Comparison of ENCODE assay signal across 8 cellular contexts in the genomic region with DNA sequence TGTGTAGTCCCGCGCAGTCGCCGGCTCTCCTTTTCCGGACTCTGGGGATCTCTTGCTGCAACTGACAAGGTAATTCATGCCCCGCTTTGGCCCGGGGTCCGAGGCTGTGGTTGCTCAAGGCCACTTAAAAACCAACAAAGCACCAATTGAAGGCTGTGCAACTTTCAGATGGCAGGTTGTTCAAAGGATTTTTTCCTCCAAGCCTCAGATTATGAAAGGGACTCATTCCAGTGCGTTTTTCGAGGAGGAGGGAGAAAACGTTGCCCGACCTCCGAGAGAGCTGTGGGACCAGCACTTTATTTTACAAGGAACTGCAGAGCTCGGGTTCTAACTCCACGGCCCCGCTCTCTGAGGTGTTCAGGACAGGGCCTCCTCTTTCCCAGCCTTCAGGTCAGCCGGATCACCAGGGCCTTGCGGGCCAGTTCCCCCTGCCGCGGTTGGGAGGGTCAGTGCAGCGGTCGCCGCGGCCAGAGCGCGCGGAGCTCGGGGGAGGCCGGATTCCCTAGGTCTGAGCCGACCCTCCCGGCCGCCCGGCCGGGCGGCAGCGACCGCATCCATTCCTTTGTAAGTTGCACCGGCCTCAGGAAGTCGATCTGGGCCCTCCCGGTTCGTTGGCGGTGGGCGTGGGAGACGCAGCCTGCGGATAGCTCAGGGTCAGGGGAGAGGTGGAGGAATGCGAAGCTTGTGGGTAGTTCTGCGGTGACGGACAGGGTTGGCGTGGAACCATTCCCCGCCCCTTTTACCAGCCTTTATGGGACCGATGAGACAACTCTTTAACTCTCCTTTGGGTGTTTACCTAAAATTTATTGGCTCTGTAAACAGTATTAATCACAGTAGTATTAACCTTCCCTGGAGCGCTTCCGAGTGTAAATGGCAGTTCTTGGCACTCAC. TPM values are rescaled to one million over a fixed set of nuclear protein-coding genes. Genes with fewer than 3 reads are reported as not detected.
DNase-seq lines count a peak whose midpoint lies in the region; ATAC-seq, FAIRE-seq and TF ChIP-seq lines count a peak whose summit lies in the region.

No MANE protein-coding gene starts in this region.

- H3K9me3 Mint-ChIP-seq in activated naive CD8-positive, alpha-beta T cell treated with anti-CD3 and anti-CD28 coated beads, Interleukin-2, amount 10 ng/mL, durations not matched to agents 7 days and 5 days: no peaks in the 10 kb centered on the region
- no peaks in the 10 kb centered on the region for H3K9me3 Mint-ChIP-seq in osteocyte (ENCODE audit: unreplicated experiment)

- POLR2A ChIA-PET in activated naive CD8-positive, alpha-beta T cell treated with anti-CD3 and anti-CD28 coated beads, Interleukin-2, amount 10 ng/mL, durations not matched to agents 7 days and 5 days (lab: Charles Lee): interaction anchor here (0.9 to 1.8 kb wide), 6 partner anchors 19 to 222 kb away, joined by 4 to 11 read pairs (median 6); no protein-coding TSS in a partner anchor

- peak overlapping the region; percentile 95 for H3K4me3 Mint-ChIP-seq in activated naive CD8-positive, alpha-beta T cell treated with anti-CD3 and anti-CD28 coated beads, Interleukin-2, amount 10 ng/mL, durations not matched to agents 7 days and 5 days
- H3K4me3 Mint-ChIP-seq in osteocyte (ENCODE audit: unreplicated experiment): peak overlapping the region; percentile 97

- no peak overlapping the region for H3K27ac Mint-ChIP-seq in activated naive CD8-positive, alpha-beta T cell treated with anti-CD3 and anti-CD28 coated beads, Interleukin-2, amount 10 ng/mL, durations not matched to agents 7 days and 5 days
- H3K27ac Mint-ChIP-seq in osteocyte (ENCODE audit: unreplicated experiment): peak overlapping the region; percentile 96

- ATAC-seq in activated naive CD8-positive, alpha-beta T cell treated with anti-CD3 and anti-CD28 coated beads, Interleukin-2, amount 10 ng/mL, durations not matched to agents 7 days and 5 days (ENCODE audit: low read depth): no peak

- DNase-seq in ELF-1 (ENCODE audit: low read depth, low spot score): peak; percentile 95
- DNase-seq in LoVo (ENCODE audit: low spot score): peak; percentile 83
- DNase-seq in activated naive CD8-positive, alpha-beta T cell treated with anti-CD3 and anti-CD28 coated beads, Interleukin-2, amount 10 ng/mL, durations not matched to agents 7 days and 5 days: peak; percentile 40
- DNase-seq in cardiac septum (ENCODE audit: low spot score): peak; percentile 89
- peak; percentile 86 for DNase-seq in osteocyte (ENCODE audit: extremely low spot score, unreplicated experiment)
- DNase-seq in GM12891 (ENCODE audit: insufficient read length, low spot score): no peak
- no peak for DNase-seq in NCI-H82 treated with DMSO at 0.1 percent for 48 hours (lab: John Stamatoyannopoulos, UW; ENCODE audit: unreplicated experiment)
- no peak for DNase-seq in SK-N-DZ (ENCODE audit: low spot score)

- TF ChIP-seq CTCF in osteocyte (IDR thresholded peaks at IDR 0.05): no peak

- H3K4me1 Mint-ChIP-seq in activated naive CD8-positive, alpha-beta T cell treated with anti-CD3 and anti-CD28 coated beads, Interleukin-2, amount 10 ng/mL, durations not matched to agents 7 days and 5 days: peaks cover 31% of the 10 kb centered on the region
- H3K4me1 Mint-ChIP-seq in osteocyte (ENCODE audit: unreplicated experiment): peaks cover 32% of the 10 kb centered on the region

- peaks cover 13% of the 10 kb centered on the region for H3K36me3 Mint-ChIP-seq in activated naive CD8-positive, alpha-beta T cell treated with anti-CD3 and anti-CD28 coated beads, Interleukin-2, amount 10 ng/mL, durations not matched to agents 7 days and 5 days
- peaks cover 12% of the 10 kb centered on the region for H3K36me3 Mint-ChIP-seq in osteocyte (ENCODE audit: unreplicated experiment)

- no peak for TF ChIP-seq POLR2A in GM12891 (IDR thresholded peaks at IDR 0.05; ENCODE audit: low read depth, low read length)

- no peak for FAIRE-seq in GM12891 (lab: Jason Lieb, UNC)

- intact Hi-C loops in cardiac septum (cut with DNase I): loop anchor here (5.0 to 10.0 kb wide), 3 partner anchors 132 to 196 kb away; a partner anchor contains a TSS

- peaks cover 3% of the 10 kb centered on the region for H3K27me3 Mint-ChIP-seq in activated naive CD8-positive, alpha-beta T cell treated with anti-CD3 and anti-CD28 coated beads, Interleukin-2, amount 10 ng/mL, durations not matched to agents 7 days and 5 days
- H3K27me3 Mint-ChIP-seq in osteocyte (ENCODE audit: unreplicated experiment): no peaks in the 10 kb centered on the region

TF ChIP-seq in GM12891, 5 proteins besides CTCF, POLR2A, EP300 and RAD21:
- no peak for TF ChIP-seq POLR2AphosphoS5 (IDR thresholded peaks at IDR 0.05; ENCODE audit: low read depth, low read length)
- no peak for TF ChIP-seq POU2F2 (IDR thresholded peaks at IDR 0.05; ENCODE audit: low read depth, low read length)
- TF ChIP-seq TAF1 (IDR thresholded peaks at IDR 0.05; ENCODE audit: low read depth, low read length): no peak
- TF ChIP-seq SPI1 (IDR thresholded peaks at IDR 0.05; ENCODE audit: low read depth, low read length): no peak
- no peak for TF ChIP-seq PAX5 (IDR thresholded peaks at IDR 0.05; ENCODE audit: insufficient read depth, low read length, severe bottlenecking)

RNA-seq across cellular contexts. Expression of a gene that starts 1.6 kb away (rescaled TPM):
- 100 to 1,000 TPM; 179 to 199 TPM for total RNA-seq in activated naive CD8-positive, alpha-beta T cell treated with anti-CD3 and anti-CD28 coated beads, Interleukin-2, amount 10 ng/mL, durations not matched to agents 7 days and 5 days
- total RNA-seq in cardiac septum: 96.4 TPM
- 144 and 152 TPM in 2 replicates for total RNA-seq in osteocyte
- 12.6 TPM for polyA plus RNA-seq in GM12891 (2012; ENCODE audit: low read depth, missing spikeins)
- polyA plus RNA-seq in SK-N-DZ (2014; cell fraction: cytosol; rRNA removed): 1.1 and 1.8 TPM in 2 replicates
- 0.88 and 1.1 TPM in 2 replicates for polyA plus RNA-seq in SK-N-DZ (2014; cell fraction: nucleus; rRNA removed)

Comparison
In these comparisons a context has a peak if more than half of its experiments do, and no peak if none do; other contexts are left out.
1. DNase-seq: peak in ELF-1 (single experiment), LoVo (single experiment), activated naive CD8-positive, alpha-beta T cell treated with anti-CD3 and anti-CD28 coated beads, Interleukin-2, amount 10 ng/mL, durations not matched to agents 7 days and 5 days (single experiment), cardiac septum (single experiment) and osteocyte (single experiment); none in GM12891 (single experiment), NCI-H82 treated with DMSO at 0.1 percent for 48 hours (single experiment) and SK-N-DZ (single experiment).